In genomic region chr1:145996433-145997155, GRCh38 we compare ENCODE assay signal across 8 cellular contexts. TPM values are rescaled to one million over a fixed set of nuclear protein-coding genes. Genes with fewer than 3 reads are reported as not detected.
DNase-seq lines count a peak whose midpoint lies in the region; ATAC-seq, FAIRE-seq and TF ChIP-seq lines count a peak whose summit lies in the region.

Gene TXNIP (minus strand): TSS chr1:145996579. CDS start chr1:145996266, 313 bp downstream.

- H3K4me3 ChIP-seq in IMR-90 (ENCODE audit: insufficient read depth, low read depth, low read length) (peak within 1 kb of the TSS; percentile 87), OCI-LY7 (ENCODE audit: low read depth, low read length, poor library complexity, severe bottlenecking) (peak within 1 kb of the TSS; percentile 81)

- no peaks in the 10 kb centered on the region for H3K9me3 ChIP-seq in IMR-90 (ENCODE audit: control insufficient read depth, insufficient read depth, low read length)
- H3K9me3 ChIP-seq in OCI-LY7 (ENCODE audit: low read length): no peaks in the 10 kb centered on the region

- dilution Hi-C loops in IMR-90 (cut with HindIII; ENCODE audit: low sequenced_read_pairs, unreplicated experiment): no loop called here

- peak within 1 kb of the TSS; percentile 86 for H2BK120ac ChIP-seq in IMR-90 (ENCODE audit: low read depth, low read length)

- TF ChIP-seq CTCF in IMR-90 (conservative IDR thresholded peaks at IDR 0.05; ENCODE audit: low read depth, low read length) (no peak), OCI-LY7 (conservative IDR thresholded peaks at IDR 0.05; ENCODE audit: low read length) (no peak)

- peak; percentile 82 for ATAC-seq in GM21515 (IDR thresholded peaks at IDR 0.05; ENCODE audit: unreplicated experiment)
- peak; percentile 97 for ATAC-seq in IMR-90 (ENCODE audit: low read depth)

- in situ Hi-C loops in IMR-90 (cut with MboI; ENCODE audit: low sequenced_read_pairs): loop anchor here (5.0 kb wide), 1 partner anchor 79 kb away; the partner anchor contains the start of gene PEX11B

- H2BK15ac ChIP-seq in IMR-90 (ENCODE audit: low read depth, low read length): peak within 1 kb of the TSS; percentile 83

- H2AFZ ChIP-seq in IMR-90 (replicated peaks; ENCODE audit: low read length, poor library complexity) (peak within 1 kb of the TSS; percentile 98), OCI-LY7 (ENCODE audit: low read length) (peak within 1 kb of the TSS; percentile 67; the same call in 1 of the 2 replicates)

- DNase-seq in D341Med (ENCODE audit: low spot score): peak; percentile 100
- peak; percentile 96 for DNase-seq in IMR-90
- peak; percentile 95 for DNase-seq in OCI-LY7 (ENCODE audit: low spot score)
- DNase-seq in activated CD8-positive, alpha-beta memory T cell treated with anti-CD3 and anti-CD28 coated beads, Interleukin-2, amount 50 U/mL, for 48 hours: peak; percentile 94
- DNase-seq in mesenteric fat pad (ENCODE audit: low spot score): peak; percentile 99
- DNase-seq in stimulated activated CD8-positive, alpha-beta memory T cell treated with anti-CD3 and anti-CD28 coated beads, Interleukin-15, amount 100 ng/mL, for 1 hour (ENCODE audit: low read depth): peak; percentile 84

- H3K56ac ChIP-seq in IMR-90 (ENCODE audit: extremely low read depth, insufficient read depth, low read length): peak within 1 kb of the TSS; percentile 88

- intact Hi-C loops in IMR-90 (cut with micrococcal nuclease) (loop anchor here (2.0 to 5.0 kb wide), 4 partner anchors 32 to 79 kb away; partner anchors contain the start of genes ANKRD34A, PEX11B, POLR3GL and RBM8A), OCI-LY7 (cut with micrococcal nuclease; ENCODE audit: unreplicated experiment) (loop anchor here (1.0 to 5.0 kb wide), 4 partner anchors 11 to 69 kb away; partner anchors contain the start of gene RBM8A)

- no peaks in the 10 kb centered on the region for H3K27me3 ChIP-seq in IMR-90 (ENCODE audit: control insufficient read depth, insufficient read depth, low read length)

- H3K9me2 ChIP-seq in OCI-LY7 (ENCODE audit: insufficient read depth, low read length): no peaks in the 10 kb centered on the region

- TF ChIP-seq RAD21 in IMR-90 (IDR thresholded peaks at IDR 0.05; ENCODE audit: low read length): no peak

- H3K36me3 ChIP-seq in IMR-90 (ENCODE audit: control insufficient read depth, insufficient read depth, low read length): peaks cover 13% of the 10 kb centered on the region
- peaks cover 43% of the 10 kb centered on the region for H3K36me3 ChIP-seq in OCI-LY7 (ENCODE audit: insufficient read depth, low read length)

- peak within 1 kb of the TSS; percentile 97 for H3K9ac ChIP-seq in IMR-90 (ENCODE audit: low read depth, low read length)

- POLR2A ChIA-PET in IMR-90 (lab: Charles Lee; ENCODE audit: unreplicated experiment) (interaction anchor here (0.6 to 1.0 kb wide), 4 partner anchors 10 to 133 kb away, joined by 3 to 4 read pairs (median 3); no protein-coding TSS in a partner anchor), OCI-LY7 (lab: Charles Lee) (interaction anchor here (0.6 to 8.3 kb wide), 10 partner anchors 10 to 69 kb away, joined by 3 to 67 read pairs (median 5); partner anchors contain the start of genes ANKRD34A, LIX1L, POLR3GL and RBM8A)

- WGBS in IMR-90 (ENCODE audit: extremely low coverage in 2 of 2, insufficient read length in 1 of 2), 2 experiments: 0% methylated on average over 5 of the region's 32 CpGs; no CpG with 5 or more reads in 1 of the 2 experiments

- peak within 1 kb of the TSS; percentile 76 to 92 for H4K8ac ChIP-seq in IMR-90 (ENCODE audit: low read depth in 2 of 2, low read length in 2 of 2)

- BruUV-seq in IMR-90 (replicated peaks; lab: Mats Ljungman, UMichigan): no TSS peak
- TSS peak; percentile 94 for BruUV-seq in OCI-LY7 (replicated peaks; lab: Mats Ljungman, UMichigan)

- H3K9me1 ChIP-seq in IMR-90 (ENCODE audit: insufficient read depth, low read length): peaks cover 9% of the 10 kb centered on the region

- H3K79me2 ChIP-seq in OCI-LY7 (ENCODE audit: insufficient read depth, low read depth, low read length): peaks cover 32% of the 10 kb centered on the region; the same call in 1 of the 2 replicates

- peak within 1 kb of the TSS; percentile 54 for H2BK20ac ChIP-seq in IMR-90 (ENCODE audit: low read depth, low read length)

- H4K91ac ChIP-seq in IMR-90 (ENCODE audit: insufficient read depth, low read depth, low read length): peak within 1 kb of the TSS; percentile 97

- H4K5ac ChIP-seq in IMR-90 (ENCODE audit: low read depth, low read length): peak within 1 kb of the TSS; percentile 78

- H3K27ac ChIP-seq in IMR-90 (ENCODE audit: insufficient read depth, low read length): peak within 1 kb of the TSS; percentile 76
- H3K27ac ChIP-seq in OCI-LY7 (ENCODE audit: low read depth, low read length, poor library complexity, severe bottlenecking): peak within 1 kb of the TSS; percentile 81

- H3K4me1 ChIP-seq in IMR-90 (ENCODE audit: control insufficient read depth, insufficient read depth, low read length) (peaks cover 10% of the 10 kb centered on the region), OCI-LY7 (ENCODE audit: insufficient read depth, low read length, poor library complexity, severe bottlenecking) (peaks cover 50% of the 10 kb centered on the region)

- peaks cover 12% of the 10 kb centered on the region; the same call in 1 of the 2 replicates for H4K20me1 ChIP-seq in IMR-90 (ENCODE audit: insufficient read depth, low read length)
- H4K20me1 ChIP-seq in OCI-LY7 (ENCODE audit: insufficient read depth, low read length): no peaks in the 10 kb centered on the region

- peak within 1 kb of the TSS; percentile 88 for H3K4ac ChIP-seq in IMR-90 (ENCODE audit: low read depth, low read length)

- H3K4me2 ChIP-seq in IMR-90 (ENCODE audit: low read depth, low read length) (peak within 1 kb of the TSS; percentile 92), OCI-LY7 (ENCODE audit: low read length) (peak within 1 kb of the TSS; percentile 97)

- H3K23ac ChIP-seq in IMR-90 (ENCODE audit: low read depth, low read length): peak within 1 kb of the TSS; percentile 88

- peak within 1 kb of the TSS; percentile 75 for H2AK5ac ChIP-seq in IMR-90 (ENCODE audit: low read depth, low read length)

- peaks cover 22 to 35% of the 10 kb centered on the region in 2 experiments for H3K79me1 ChIP-seq in IMR-90 (ENCODE audit: low read depth in 1 of 2, low read length in 2 of 2)

- peak within 1 kb of the TSS; percentile 86 for H2BK5ac ChIP-seq in IMR-90 (ENCODE audit: low read depth, low read length, poor library complexity, severe bottlenecking)

- H3K18ac ChIP-seq in IMR-90 (ENCODE audit: low read depth, low read length): peak within 1 kb of the TSS; percentile 82

- peak within 1 kb of the TSS; percentile 18 for H2AK9ac ChIP-seq in IMR-90 (replicated peaks; ENCODE audit: low read depth, low read length, poor library complexity)

- peak within 1 kb of the TSS; percentile 91 for H3K14ac ChIP-seq in IMR-90 (replicated peaks; ENCODE audit: low read depth, low read length)

- CTCF ChIA-PET in IMR-90 (lab: Yijun Ruan, JAX): interaction anchor here (0.6 to 0.9 kb wide), 2 partner anchors 17 to 259 kb away, joined by 3 to 4 read pairs; no protein-coding TSS in a partner anchor
- CTCF ChIA-PET in OCI-LY7 (lab: Charles Lee; ENCODE audit: unreplicated experiment): interaction anchor here (2.6 kb wide), 1 partner anchor 18 kb away, joined by 10 read pairs; no protein-coding TSS in a partner anchor

- peak; percentile 94 for FAIRE-seq in endometrium (lab: Jason Lieb, UNC)

- peak; percentile 97 for TF ChIP-seq POLR2A in IMR-90 (IDR thresholded peaks at IDR 0.05; ENCODE audit: low read depth, low read length)

TF ChIP-seq in IMR-90, 13 proteins besides CTCF, POLR2A, EP300 and RAD21:
- peak; percentile 82 for TF ChIP-seq USF2 (IDR thresholded peaks at IDR 0.05; ENCODE audit: low read depth, low read length)
- TF ChIP-seq CHD1 (IDR thresholded peaks at IDR 0.05; ENCODE audit: low read depth, low read length): no peak
- TF ChIP-seq BHLHE40 (IDR thresholded peaks at IDR 0.05; ENCODE audit: low read depth, low read length): peak; percentile 98
- peak; percentile 34 for TF ChIP-seq RCOR1 (IDR thresholded peaks at IDR 0.05; ENCODE audit: insufficient replicate concordance, low read length)
- TF ChIP-seq MAZ (IDR thresholded peaks at IDR 0.05; ENCODE audit: borderline replicate concordance, low read depth, low read length): peak; percentile 86
- peak; percentile 58; the same call in 1 of the 2 replicates for TF ChIP-seq FOS (IDR thresholded peaks at IDR 0.05; ENCODE audit: low read depth, low read length)
- TF ChIP-seq SMC3 (IDR thresholded peaks at IDR 0.05; ENCODE audit: low read depth, low read length): no peak
- TF ChIP-seq NFE2L2 (IDR thresholded peaks at IDR 0.05; ENCODE audit: low read depth, low read length): peak; percentile 13; the same call in 1 of the 2 replicates
- TF ChIP-seq MXI1 (IDR thresholded peaks at IDR 0.05; ENCODE audit: borderline replicate concordance, low read depth, low read length): peak; percentile 98
- no peak for TF ChIP-seq ELK1 (IDR thresholded peaks at IDR 0.05; ENCODE audit: borderline replicate concordance, low read depth, low read length)

RNA-seq across cellular contexts. Expression of gene TXNIP, which starts in this region (rescaled TPM):
- total RNA-seq in IMR-90 (2012; rRNA removed): 60.0 and 77.2 TPM in 2 replicates
- 21.8 and 36.4 TPM in 2 replicates for polyA plus RNA-seq in IMR-90 (2012; rRNA removed)
- 26.3 and 27.4 TPM in 2 replicates for polyA plus RNA-seq in IMR-90 (2012; cell fraction: cytosol; rRNA removed)
- polyA plus RNA-seq in IMR-90 (2012; cell fraction: nucleus; rRNA removed; ENCODE audit: low replicate concordance): 16.0 and 36.0 TPM in 2 replicates
- 99.9 and 144 TPM in 2 replicates for total RNA-seq in OCI-LY7 (2014; rRNA removed; shearing (Covaris generic))
- 50.3 and 76.8 TPM in 2 replicates for total RNA-seq in OCI-LY7 (2022)
- total RNA-seq in mesenteric fat pad: 692 TPM

Comparison
In these comparisons a context has a peak if more than half of its experiments do, and no peak if none do; other contexts are left out.
1. Peak in every context shown above with its lines: DNase-seq, ATAC-seq, H3K4me3 ChIP-seq and H3K27ac ChIP-seq.